12 cellular contexts compared by ENCODE assay signal in the genomic region with DNA sequence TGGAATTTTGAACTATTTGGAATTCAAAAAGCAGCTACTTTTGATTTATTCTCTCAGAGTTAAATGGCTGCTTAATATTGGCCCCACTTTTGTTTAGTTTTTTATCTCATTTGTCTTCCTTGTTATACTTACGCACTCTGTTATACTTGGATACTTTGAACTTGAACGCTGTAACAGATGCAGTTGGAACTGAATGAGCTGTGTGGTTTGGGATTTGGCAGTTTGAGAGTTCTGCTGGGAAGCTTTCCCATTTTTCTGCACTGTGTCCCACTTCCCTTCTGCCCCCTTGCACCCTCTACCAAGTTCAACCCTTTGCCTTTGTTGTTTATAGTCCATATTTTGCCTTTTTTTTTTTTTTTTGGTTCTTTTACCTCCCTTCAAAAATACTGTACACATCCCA. TPM values are rescaled to one million over a fixed set of nuclear protein-coding genes. Genes with fewer than 3 reads are reported as not detected.
A peak's percentile ranks its signal among the peaks of the same experiment; 100 is the strongest.
DNase-seq lines count a peak whose midpoint lies in the region; TF ChIP-seq lines count a peak whose summit lies in the region.
"Had no signal": no experiment of that assay in that cellular context is flagged by ENCODE, and none has a peak within 500 bp of the region (broad histone marks: within the 10 kb centered on the region; RNA-seq: fewer than 3 reads in every experiment).

No MANE protein-coding gene starts in this region.

- peak; percentile 65 for DNase-seq in AG10803 (ENCODE audit: low read depth)
- DNase-seq in ascending aorta (ENCODE audit: low spot score in 2 of 2) = no peak
- no peak for DNase-seq in left ventricle myocardium inferior
- DNase-seq in KG1 (lab: John Stamatoyannopoulos, UW) = no peak
- DNase-seq in activated CD4-positive, alpha-beta T cell treated with anti-CD3 and anti-CD28 coated beads for 1 hour = no peak
- no peak for DNase-seq in stimulated activated CD4-positive, alpha-beta T cell treated with anti-CD3 and anti-CD28 coated beads, Interleukin-1b, Interleukin-23, amount 100 ng/mL, for 48 hours
- no peak for DNase-seq in 8988T
- DNase-seq: BE2C; naive thymus-derived CD8-positive, alpha-beta T cell; NCI-H526 had no signal

- no peak for TF ChIP-seq CTCF in AG10803 (conservative IDR thresholded peaks at IDR 0.05; ENCODE audit: low read length)
- no peak for TF ChIP-seq CTCF in ascending aorta (IDR thresholded peaks at IDR 0.05)
- no peak for TF ChIP-seq CTCF in left ventricle myocardium inferior (IDR thresholded peaks at IDR 0.05; ENCODE audit: borderline replicate concordance)
- no peak for TF ChIP-seq CTCF in parathyroid adenoma (IDR thresholded peaks at IDR 0.05)

- no peak overlapping the region for H3K9ac ChIP-seq in parathyroid adenoma

- intact Hi-C loops in ascending aorta (cut with DNase I) = loop anchor here (5.0 to 10.0 kb wide), 3 partner anchors 73 to 180 kb away; a partner anchor contains a TSS
- intact Hi-C loops in left ventricle myocardium inferior (cut with micrococcal nuclease) = loop anchor here (10.0 kb wide), 1 partner anchor 70 kb away; no protein-coding TSS in a partner anchor

- H2AFZ ChIP-seq in parathyroid adenoma = no peak overlapping the region

- H3K36me3 ChIP-seq in ascending aorta (no peaks in the 10 kb centered on the region), left ventricle myocardium inferior (peaks cover 18% of the 10 kb centered on the region), parathyroid adenoma (ENCODE audit: control insufficient read depth, insufficient read depth, low read length) (no peaks in the 10 kb centered on the region)

- peak overlapping the region; percentile 85 for H3K4me3 ChIP-seq in AG10803 (ENCODE audit: low read length)
- peak overlapping the region; percentile 6 to 12 for H3K4me3 ChIP-seq in ascending aorta
- H3K4me3 ChIP-seq in left ventricle myocardium inferior = peak overlapping the region; percentile 89
- H3K4me3 ChIP-seq in parathyroid adenoma (ENCODE audit: low read depth, low read length) = peak overlapping the region; percentile 11

- peak overlapping the region; percentile 15 for H3K4me2 ChIP-seq in parathyroid adenoma (ENCODE audit: low read length)

- H3K27me3 ChIP-seq in ascending aorta (no peaks in the 10 kb centered on the region), left ventricle myocardium inferior (ENCODE audit: low read depth) (no peaks in the 10 kb centered on the region), parathyroid adenoma (ENCODE audit: control insufficient read depth, insufficient read depth, low read length) (no peaks in the 10 kb centered on the region)
- H3K27me3 ChIP-seq: BE2C had no signal

- peaks cover 0 to 8% of the 10 kb centered on the region in 2 donors for H3K4me1 ChIP-seq in ascending aorta
- peaks cover 81% of the 10 kb centered on the region for H3K4me1 ChIP-seq in left ventricle myocardium inferior
- peaks cover 14% of the 10 kb centered on the region for H3K4me1 ChIP-seq in parathyroid adenoma

- no peaks in the 10 kb centered on the region for H3K79me2 ChIP-seq in parathyroid adenoma

- H3K27ac ChIP-seq in ascending aorta (peak overlapping the region; percentile 12 to 26), left ventricle myocardium inferior (replicated peaks) (peak overlapping the region; percentile 97), parathyroid adenoma (no peak overlapping the region)

- H3K9me3 ChIP-seq in ascending aorta (no peaks in the 10 kb centered on the region), left ventricle myocardium inferior (replicated peaks) (no peaks in the 10 kb centered on the region), parathyroid adenoma (ENCODE audit: control insufficient read depth, low read length) (no peaks in the 10 kb centered on the region)
- H3K9me3 ChIP-seq: BE2C had no signal

RNA-seq across cellular contexts. Expression of a gene that starts 3.8 kb away (rescaled TPM):
- total RNA-seq in ascending aorta (153 TPM), left ventricle myocardium inferior (79.7 TPM)

RNA-seq across cellular contexts. Expression of a gene that starts 52.1 kb away (rescaled TPM):
- total RNA-seq in ascending aorta = not detected
- total RNA-seq in left ventricle myocardium inferior = not detected
- total RNA-seq: glomerular endothelial cell; naive thymus-derived CD8-positive, alpha-beta T cell had no signal

Comparison
In these comparisons a context has a peak if more than half of its experiments do, and no peak if none do; other contexts are left out.
1. H3K4me3 ChIP-seq: peak in every context shown above with its lines; median percentile 89 in left ventricle myocardium inferior; 85 in AG10803; 11 in parathyroid adenoma; 9 in ascending aorta.